8 cellular contexts compared by ENCODE assay signal in genomic region chr9:133355881-133356357, GRCh38. TPM values are rescaled to one million over a fixed set of nuclear protein-coding genes. Genes with fewer than 3 reads are reported as not detected.
DNase-seq lines count a peak whose midpoint lies in the region; ATAC-seq and TF ChIP-seq lines count a peak whose summit lies in the region.

No MANE protein-coding gene starts in this region.

- H3K9me3 ChIP-seq in breast epithelium = no peaks in the 10 kb centered on the region

- H3K4me1 ChIP-seq in breast epithelium = peaks cover 0 to 20% of the 10 kb centered on the region in 2 donors
- H3K4me1 ChIP-seq in urinary bladder (ENCODE audit: insufficient read depth) = no peaks in the 10 kb centered on the region

- no peaks in the 10 kb centered on the region for H3K27me3 ChIP-seq in breast epithelium

- H3K4me3 ChIP-seq in breast epithelium (peak overlapping the region; percentile 81 to 92 (median 89)), urinary bladder (ENCODE audit: low read depth, low read length) (peak overlapping the region; percentile 95)

- H3K36me3 ChIP-seq in breast epithelium = peaks cover 5% of the 10 kb centered on the region
- H3K36me3 ChIP-seq in urinary bladder (ENCODE audit: insufficient read depth) = peaks cover 4% of the 10 kb centered on the region

- ATAC-seq in GM19468 (IDR thresholded peaks at IDR 0.05; ENCODE audit: extremely low read depth, unreplicated experiment) = peak; percentile 13

- peak overlapping the region; percentile 81 for H3K27ac ChIP-seq in C4-2B
- H3K27ac ChIP-seq in breast epithelium = peak overlapping the region; percentile 80 to 88
- no peak overlapping the region for H3K27ac ChIP-seq in urinary bladder (ENCODE audit: low read depth)

- peak; percentile 36 for DNase-seq in M059J (ENCODE audit: low read depth)
- no peak for DNase-seq in breast epithelium (ENCODE audit: low spot score in 2 of 2)
- peak; percentile 32 to 51 for DNase-seq in lung microvascular endothelial cell (ENCODE audit: low read depth in 2 of 2)
- no peak for DNase-seq in ecto neural progenitor cell (ENCODE audit: low spot score)
- no peak for DNase-seq in effector CD8-positive, alpha-beta T cell (lab: John Stamatoyannopoulos, UW)

- WGBS in urinary bladder = under 1% methylated on average over 31 of the region's 31 CpGs

- TF ChIP-seq CTCF in C4-2B (conservative IDR thresholded peaks at IDR 0.05) (no peak), breast epithelium (IDR thresholded peaks at IDR 0.05) (no peak)

- intact Hi-C loops in breast epithelium (cut with DNase I; ENCODE audit: low total_unique reads) = loop anchor here (10.0 kb wide), 1 partner anchor 1981 kb away; no protein-coding TSS in a partner anchor

- TF ChIP-seq POLR2A in breast epithelium (IDR thresholded peaks at IDR 0.05) = no peak

RNA-seq across cellular contexts. Expression of gene SURF1, which starts 0.4 kb away (rescaled TPM):
- total RNA-seq in M059J (2014; rRNA removed; shearing (Covaris generic)) = 26.1 and 29.3 TPM in 2 replicates
- 10 to 100 TPM; 45.9 to 61.4 (median 46.8) TPM for total RNA-seq in breast epithelium
- total RNA-seq in lung microvascular endothelial cell = 18.7 and 22.2 TPM in 2 replicates
- total RNA-seq in urinary bladder = 10.5 TPM
- 77.9 TPM for polyA plus RNA-seq in urinary bladder

RNA-seq across cellular contexts. Expression of gene SURF2, which starts 0.4 kb away (rescaled TPM):
- 19.8 and 23.5 TPM in 2 replicates for total RNA-seq in M059J (2014; rRNA removed; shearing (Covaris generic))
- total RNA-seq in breast epithelium = 10 to 100 TPM; 16.7 to 25.9 (median 25.2) TPM
- 8.9 and 10.5 TPM in 2 replicates for total RNA-seq in lung microvascular endothelial cell
- 7.0 TPM for total RNA-seq in urinary bladder
- 30.3 TPM for polyA plus RNA-seq in urinary bladder

RNA-seq across cellular contexts. Expression of gene RPL7A, which starts 7.9 kb away (rescaled TPM):
- 1,496 and 1,702 TPM in 2 replicates for total RNA-seq in M059J (2014; rRNA removed; shearing (Covaris generic))
- total RNA-seq in breast epithelium (1,000 to 10,000 TPM; 2,020 to 2,813 (median 2,212) TPM), lung microvascular endothelial cell (1,751 and 1,825 TPM in 2 replicates), urinary bladder (1,153 TPM)
- 2,769 TPM for polyA plus RNA-seq in urinary bladder

RNA-seq across cellular contexts. Expression of gene MED22, which starts 8.0 kb away (rescaled TPM):
- total RNA-seq in M059J (2014; rRNA removed; shearing (Covaris generic)) = 27.8 and 38.9 TPM in 2 replicates
- total RNA-seq in breast epithelium (10 to 100 TPM; 19.2 to 32.2 (median 31.1) TPM), lung microvascular endothelial cell (10.0 and 11.3 TPM in 2 replicates), urinary bladder (17.3 TPM)
- polyA plus RNA-seq in urinary bladder = 42.7 TPM

RNA-seq across cellular contexts. Expression of gene SURF6, which starts 19.9 kb away (rescaled TPM):
- 4.2 and 12.8 TPM in 2 replicates for total RNA-seq in M059J (2014; rRNA removed; shearing (Covaris generic))
- 10 to 100 TPM; 12.8 to 29.0 (median 23.3) TPM for total RNA-seq in breast epithelium
- total RNA-seq in lung microvascular endothelial cell = 4.1 and 6.5 TPM in 2 replicates
- total RNA-seq in urinary bladder = 10.2 TPM
- polyA plus RNA-seq in urinary bladder = 30.4 TPM

Comparison
In these comparisons a context has a peak if more than half of its experiments do, and no peak if none do; other contexts are left out.
1. DNase-seq: peak in M059J (single experiment) and lung microvascular endothelial cell (2 of 2); none in breast epithelium (0 of 2), ecto neural progenitor cell (single experiment) and effector CD8-positive, alpha-beta T cell (single experiment).